Comparison of ENCODE assay signal across 11 cellular contexts in genomic region chrX:91780008-91780407, GRCh38. TPM values are rescaled to one million over a fixed set of nuclear protein-coding genes. Genes with fewer than 3 reads are reported as not detected.
"Had no signal": no experiment of that assay in that cellular context is flagged by ENCODE, and none has a peak within 500 bp of the region (broad histone marks: within the 10 kb centered on the region; RNA-seq: fewer than 3 reads in every experiment).

No MANE protein-coding gene starts in this region.

RNA-seq across cellular contexts. Expression of gene PCDH11X, which starts 0.8 kb away (rescaled TPM):
- total RNA-seq: activated B cell treated with CpG ODN at 0.5 μM for 24 hours; activated CD8-positive, alpha-beta T cell treated with anti-CD3 and anti-CD28 coated beads for 36 hours; activated T-cell treated with anti-CD3 and anti-CD28 coated beads, Interleukin-2, amount 50 U/mL, for 4 hours; endothelial cell of umbilical vein; fibroblast of villous mesenchyme; glomerular endothelial cell; mammary epithelial cell; naive thymus-derived CD8-positive, alpha-beta T cell; osteocyte; T-helper 2 cell treated with Interferon-gamma antibody and Interleukin-4, amounts not matched to agents 100 ng/mL and 5 ng/mL, for 36 hours had no signal
- polyA plus RNA-seq: endothelial cell of umbilical vein; keratinocyte; mammary epithelial cell; naive thymus-derived CD8-positive, alpha-beta T cell had no signal
